1 cellular context compared by ENCODE assay signal in the genomic region with DNA sequence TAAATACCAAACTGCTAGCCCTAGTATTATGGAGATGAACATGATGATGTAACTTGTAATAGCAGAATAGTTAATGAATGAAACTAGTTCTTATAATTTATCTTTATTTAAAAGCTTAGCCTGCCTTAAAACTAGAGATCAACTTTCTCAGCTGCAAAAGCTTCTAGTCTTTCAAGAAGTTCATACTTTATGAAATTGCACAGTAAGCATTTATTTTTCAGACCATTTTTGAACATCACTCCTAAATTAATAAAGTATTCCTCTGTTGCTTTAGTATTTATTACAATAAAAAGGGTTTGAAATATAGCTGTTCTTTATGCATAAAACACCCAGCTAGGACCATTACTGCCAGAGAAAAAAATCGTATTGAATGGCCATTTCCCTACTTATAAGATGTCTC.
TF ChIP-seq lines count a peak whose summit lies in the region.

No MANE protein-coding gene starts in this region.

TF ChIP-seq in GM23338, 12 proteins besides CTCF, POLR2A, EP300 and RAD21 (continued from another document):
- TF ChIP-seq ZNF114 (CRISPR knock-in tag; IDR thresholded peaks at IDR 0.05) (no peak), STAT1 (IDR thresholded peaks at IDR 0.05; ENCODE audit: unreplicated experiment) (no peak), JUNB (IDR thresholded peaks at IDR 0.05; ENCODE audit: unreplicated experiment) (no peak), NANOG (IDR thresholded peaks at IDR 0.05; ENCODE audit: borderline replicate concordance) (no peak)
- TF ChIP-seq, protein P1, sequence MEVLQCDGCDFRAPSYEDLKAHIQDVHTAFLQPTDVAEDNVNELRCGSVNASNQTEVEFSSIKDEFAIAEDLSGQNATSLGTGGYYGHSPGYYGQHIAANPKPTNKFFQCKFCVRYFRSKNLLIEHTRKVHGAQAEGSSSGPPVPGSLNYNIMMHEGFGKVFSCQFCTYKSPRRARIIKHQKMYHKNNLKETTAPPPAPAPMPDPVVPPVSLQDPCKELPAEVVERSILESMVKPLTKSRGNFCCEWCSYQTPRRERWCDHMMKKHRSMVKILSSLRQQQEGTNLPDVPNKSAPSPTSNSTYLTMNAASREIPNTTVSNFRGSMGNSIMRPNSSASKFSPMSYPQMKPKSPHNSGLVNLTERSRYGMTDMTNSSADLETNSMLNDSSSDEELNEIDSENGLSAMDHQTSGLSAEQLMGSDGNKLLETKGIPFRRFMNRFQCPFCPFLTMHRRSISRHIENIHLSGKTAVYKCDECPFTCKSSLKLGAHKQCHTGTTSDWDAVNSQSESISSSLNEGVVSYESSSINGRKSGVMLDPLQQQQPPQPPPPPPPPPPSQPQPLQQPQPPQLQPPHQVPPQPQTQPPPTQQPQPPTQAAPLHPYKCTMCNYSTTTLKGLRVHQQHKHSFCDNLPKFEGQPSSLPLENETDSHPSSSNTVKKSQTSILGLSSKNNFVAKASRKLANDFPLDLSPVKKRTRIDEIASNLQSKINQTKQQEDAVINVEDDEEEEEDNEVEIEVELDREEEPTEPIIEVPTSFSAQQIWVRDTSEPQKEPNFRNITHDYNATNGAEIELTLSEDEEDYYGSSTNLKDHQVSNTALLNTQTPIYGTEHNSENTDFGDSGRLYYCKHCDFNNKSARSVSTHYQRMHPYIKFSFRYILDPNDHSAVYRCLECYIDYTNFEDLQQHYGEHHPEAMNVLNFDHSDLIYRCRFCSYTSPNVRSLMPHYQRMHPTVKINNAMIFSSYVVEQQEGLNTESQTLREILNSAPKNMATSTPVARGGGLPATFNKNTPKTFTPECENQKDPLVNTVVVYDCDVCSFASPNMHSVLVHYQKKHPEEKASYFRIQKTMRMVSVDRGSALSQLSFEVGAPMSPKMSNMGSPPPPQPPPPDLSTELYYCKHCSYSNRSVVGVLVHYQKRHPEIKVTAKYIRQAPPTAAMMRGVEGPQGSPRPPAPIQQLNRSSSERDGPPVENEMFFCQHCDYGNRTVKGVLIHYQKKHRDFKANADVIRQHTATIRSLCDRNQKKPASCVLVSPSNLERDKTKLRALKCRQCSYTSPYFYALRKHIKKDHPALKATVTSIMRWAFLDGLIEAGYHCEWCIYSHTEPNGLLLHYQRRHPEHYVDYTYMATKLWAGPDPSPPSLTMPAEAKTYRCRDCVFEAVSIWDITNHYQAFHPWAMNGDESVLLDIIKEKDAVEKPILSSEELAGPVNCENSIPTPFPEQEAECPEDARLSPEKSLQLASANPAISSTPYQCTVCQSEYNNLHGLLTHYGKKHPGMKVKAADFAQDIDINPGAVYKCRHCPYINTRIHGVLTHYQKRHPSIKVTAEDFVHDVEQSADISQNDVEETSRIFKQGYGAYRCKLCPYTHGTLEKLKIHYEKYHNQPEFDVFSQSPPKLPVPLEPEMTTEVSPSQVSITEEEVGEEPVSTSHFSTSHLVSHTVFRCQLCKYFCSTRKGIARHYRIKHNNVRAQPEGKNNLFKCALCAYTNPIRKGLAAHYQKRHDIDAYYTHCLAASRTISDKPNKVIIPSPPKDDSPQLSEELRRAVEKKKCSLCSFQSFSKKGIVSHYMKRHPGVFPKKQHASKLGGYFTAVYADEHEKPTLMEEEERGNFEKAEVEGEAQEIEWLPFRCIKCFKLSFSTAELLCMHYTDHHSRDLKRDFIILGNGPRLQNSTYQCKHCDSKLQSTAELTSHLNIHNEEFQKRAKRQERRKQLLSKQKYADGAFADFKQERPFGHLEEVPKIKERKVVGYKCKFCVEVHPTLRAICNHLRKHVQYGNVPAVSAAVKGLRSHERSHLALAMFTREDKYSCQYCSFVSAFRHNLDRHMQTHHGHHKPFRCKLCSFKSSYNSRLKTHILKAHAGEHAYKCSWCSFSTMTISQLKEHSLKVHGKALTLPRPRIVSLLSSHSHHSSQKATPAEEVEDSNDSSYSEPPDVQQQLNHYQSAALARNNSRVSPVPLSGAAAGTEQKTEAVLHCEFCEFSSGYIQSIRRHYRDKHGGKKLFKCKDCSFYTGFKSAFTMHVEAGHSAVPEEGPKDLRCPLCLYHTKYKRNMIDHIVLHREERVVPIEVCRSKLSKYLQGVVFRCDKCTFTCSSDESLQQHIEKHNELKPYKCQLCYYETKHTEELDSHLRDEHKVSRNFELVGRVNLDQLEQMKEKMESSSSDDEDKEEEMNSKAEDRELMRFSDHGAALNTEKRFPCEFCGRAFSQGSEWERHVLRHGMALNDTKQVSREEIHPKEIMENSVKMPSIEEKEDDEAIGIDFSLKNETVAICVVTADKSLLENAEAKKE (CRISPR knock-in tag; IDR thresholded peaks at IDR 0.05): no peak
